ENCODE assay signal across 1 cellular context in genomic region chr20:50165687-50166554, GRCh38.
TF ChIP-seq lines count a peak whose summit lies in the region.

No MANE protein-coding gene starts in this region.

TF ChIP-seq in HepG2, 621 proteins besides CTCF, POLR2A, EP300 and RAD21 (continued from another document and continues in another):
- no peak; the same call in 1 of the 2 replicates for TF ChIP-seq NFAT5 (CRISPR knock-in tag; IDR thresholded peaks at IDR 0.05)
- TF ChIP-seq SIN3B (IDR thresholded peaks at IDR 0.05; ENCODE audit: low read length), result no peak
- TF ChIP-seq PRMT3 (CRISPR knock-in tag; IDR thresholded peaks at IDR 0.05; ENCODE audit: borderline replicate concordance, low read depth), result peak; percentile 60; the same call in 1 of the 2 replicates
- TF ChIP-seq SNAPC4 (CRISPR knock-in tag; IDR thresholded peaks at IDR 0.05), result peak; percentile 83
- TF ChIP-seq NCOR1 (IDR thresholded peaks at IDR 0.05; ENCODE audit: borderline replicate concordance, low read length), result peak; percentile 87
- TF ChIP-seq NPAS2 (CRISPR knock-in tag; IDR thresholded peaks at IDR 0.05; ENCODE audit: borderline replicate concordance), result no peak
- peak; percentile 67; the same call in 1 of the 2 replicates for TF ChIP-seq TOE1 (CRISPR knock-in tag; IDR thresholded peaks at IDR 0.05)
- no peak for TF ChIP-seq FOXM1 (CRISPR knock-in tag; IDR thresholded peaks at IDR 0.05)
- 0 out of 2 replicates have a peak, but pooled peaks have one; percentile 31 for TF ChIP-seq ZNF468 (CRISPR knock-in tag; IDR thresholded peaks at IDR 0.05)
- TF ChIP-seq FOXO4 (CRISPR knock-in tag; conservative IDR thresholded peaks at IDR 0.05), result 0 out of 2 replicates have a peak, but pooled peaks have one; percentile 76
- TF ChIP-seq ISX (CRISPR knock-in tag; conservative IDR thresholded peaks at IDR 0.05), result no peak
- TF ChIP-seq ZNF709 (CRISPR knock-in tag; IDR thresholded peaks at IDR 0.05), result peak; percentile 97; the same call in 1 of the 2 replicates
- no peak for TF ChIP-seq ZNF354B (CRISPR knock-in tag; IDR thresholded peaks at IDR 0.05)
- TF ChIP-seq MIXL1 (CRISPR knock-in tag; IDR thresholded peaks at IDR 0.05), result peak; percentile 43; the same call in 1 of the 2 replicates
- TF ChIP-seq ZNF589 (CRISPR knock-in tag; conservative IDR thresholded peaks at IDR 0.05), result no peak
- peak; percentile 88; the same call in 1 of the 2 replicates for TF ChIP-seq NFKB2 (CRISPR knock-in tag; IDR thresholded peaks at IDR 0.05; ENCODE audit: borderline replicate concordance)
- TF ChIP-seq ZMYM4 (CRISPR knock-in tag; IDR thresholded peaks at IDR 0.05), result peak; percentile 89
- peak; percentile 92 for TF ChIP-seq ZNF670 (CRISPR knock-in tag; IDR thresholded peaks at IDR 0.05; ENCODE audit: borderline replicate concordance)
- no peak for TF ChIP-seq ZUFSP (CRISPR knock-in tag; IDR thresholded peaks at IDR 0.05; ENCODE audit: borderline replicate concordance)
- no peak for TF ChIP-seq SNRNP70 (IDR thresholded peaks at IDR 0.05; ENCODE audit: low read depth, low read length)
- TF ChIP-seq KLF11 (CRISPR knock-in tag; IDR thresholded peaks at IDR 0.05), result 0 out of 2 replicates have a peak, but pooled peaks have one; percentile 91
- peak; percentile 52; the same call in 1 of the 2 replicates for TF ChIP-seq TSC22D2 (CRISPR knock-in tag; IDR thresholded peaks at IDR 0.05; ENCODE audit: borderline replicate concordance)
- TF ChIP-seq THYN1 (CRISPR knock-in tag; IDR thresholded peaks at IDR 0.05; ENCODE audit: borderline replicate concordance, low read depth), result no peak
- peak; percentile 90 for TF ChIP-seq ZNF205 (CRISPR knock-in tag; IDR thresholded peaks at IDR 0.05)
- no peak for TF ChIP-seq PAF1 (CRISPR knock-in tag; IDR thresholded peaks at IDR 0.05)
- peak; percentile 80; the same call in 1 of the 2 replicates for TF ChIP-seq ZNF343 (CRISPR knock-in tag; IDR thresholded peaks at IDR 0.05)
- TF ChIP-seq DBP (CRISPR knock-in tag; IDR thresholded peaks at IDR 0.05; ENCODE audit: not compliant biosample characterization), result no peak
- TF ChIP-seq CHD4 (IDR thresholded peaks at IDR 0.05; ENCODE audit: borderline replicate concordance, low read length), result peak; percentile 90; the same call in 1 of the 2 replicates
- no peak for TF ChIP-seq SETDB1 (CRISPR knock-in tag; IDR thresholded peaks at IDR 0.05; ENCODE audit: borderline replicate concordance)
- peak; percentile 89; the same call in 1 of the 2 replicates for TF ChIP-seq RNF219 (CRISPR knock-in tag; IDR thresholded peaks at IDR 0.05)
- TF ChIP-seq MED13 (CRISPR knock-in tag; IDR thresholded peaks at IDR 0.05), result peak; percentile 69; the same call in 1 of the 2 replicates
- TF ChIP-seq SIX4 (CRISPR knock-in tag; IDR thresholded peaks at IDR 0.05), result no peak; the same call in none of the 2 replicates
- no peak for TF ChIP-seq AGO2 (optimal IDR thresholded peaks at IDR 0.05; ENCODE audit: low read depth, low read length)
- peak; percentile 84; the same call in 1 of the 2 replicates for TF ChIP-seq ZNF296 (CRISPR knock-in tag; conservative IDR thresholded peaks at IDR 0.05)
- no peak for TF ChIP-seq HMGA1 (CRISPR knock-in tag; conservative IDR thresholded peaks at IDR 0.05)
- peak; percentile 74 for TF ChIP-seq ZNF160 (CRISPR knock-in tag; IDR thresholded peaks at IDR 0.05)
- no peak for TF ChIP-seq PLSCR1 (CRISPR knock-in tag; IDR thresholded peaks at IDR 0.05; ENCODE audit: borderline replicate concordance)
- no peak for TF ChIP-seq IKZF1 (IDR thresholded peaks at IDR 0.05)
- TF ChIP-seq GABPA (IDR thresholded peaks at IDR 0.05; ENCODE audit: low read depth, low read length), result no peak
- TF ChIP-seq GABPA (CRISPR knock-in tag; IDR thresholded peaks at IDR 0.05; ENCODE audit: low read depth), result peak; percentile 53; the same call in 1 of the 2 replicates
- no peak for TF ChIP-seq ZNF839 (CRISPR knock-in tag; IDR thresholded peaks at IDR 0.05; ENCODE audit: borderline replicate concordance)
- TF ChIP-seq NR2C2 (CRISPR knock-in tag; IDR thresholded peaks at IDR 0.05; ENCODE audit: borderline replicate concordance), result peak; percentile 77; the same call in 1 of the 2 replicates
- peak; percentile 90 for TF ChIP-seq KMT2A (CRISPR knock-in tag; IDR thresholded peaks at IDR 0.05)
- TF ChIP-seq RAD51 (IDR thresholded peaks at IDR 0.05; ENCODE audit: borderline replicate concordance), result no peak
- TF ChIP-seq PITX1 (CRISPR knock-in tag; IDR thresholded peaks at IDR 0.05), result peak; percentile 97
- 0 out of 2 replicates have a peak, but pooled peaks have one; percentile 12 for TF ChIP-seq ZSCAN5A (CRISPR knock-in tag; IDR thresholded peaks at IDR 0.05; ENCODE audit: borderline replicate concordance)
- no peak for TF ChIP-seq ZNF251 (CRISPR knock-in tag; IDR thresholded peaks at IDR 0.05)
